In the genomic region with DNA sequence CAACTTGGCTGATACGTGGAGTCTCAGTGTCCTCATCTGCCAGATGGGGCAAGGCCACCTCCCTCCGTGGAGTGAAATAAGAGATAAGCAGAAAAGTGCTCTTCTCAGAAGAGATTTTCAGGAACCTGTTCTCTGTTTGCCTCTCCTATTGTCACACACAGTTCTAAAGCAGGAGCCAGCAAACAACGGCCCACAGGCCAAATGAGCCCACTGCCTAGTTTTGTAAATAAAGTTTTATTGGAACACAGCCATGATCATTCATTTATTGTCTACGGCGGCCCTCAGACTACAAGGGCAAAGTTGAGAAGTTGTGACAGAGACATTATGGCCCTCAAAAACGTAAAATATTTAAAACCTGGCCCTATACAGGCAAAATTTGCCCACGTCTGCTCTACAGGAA, we compare ENCODE assay signal across 8 cellular contexts.
"Had no signal": no experiment of that assay in that cellular context is flagged by ENCODE, and none has a peak within 500 bp of the region (broad histone marks: within the 10 kb centered on the region; RNA-seq: fewer than 3 reads in every experiment).

No MANE protein-coding gene starts in this region.

- ATAC-seq: GM12878 had no signal

- DNase-seq: GDM1, GF-D8 had no signal

- FAIRE-seq: G401.6, GM12878, GM12891, GM12892, GM18507, GM19239 had no signal

- H3K4me3 ChIP-seq: GM12878 had no signal
